ENCODE assay signal across 22 cellular contexts in genomic region chr9:33776578-33776977, GRCh38. TPM values are rescaled to one million over a fixed set of nuclear protein-coding genes. Genes with fewer than 3 reads are reported as not detected.
"Had no signal": no experiment of that assay in that cellular context is flagged by ENCODE, and none has a peak within 500 bp of the region (broad histone marks: within the 10 kb centered on the region; RNA-seq: fewer than 3 reads in every experiment).

No MANE protein-coding gene starts in this region.

- H3K4me1 ChIP-seq: adrenal gland had no signal

- DNase-seq: activated CD4-positive, alpha-beta memory T cell treated with anti-CD3 and anti-CD28 coated beads for 36 hours; activated CD4-positive, alpha-beta T cell treated with anti-CD3 and anti-CD28 coated beads, Interleukin-2, amount 10 ng/mL, durations not matched to agents 7 days and 5 days; activated CD4-positive, CD25-positive, alpha-beta regulatory T cell; activated naive CD4-positive, alpha-beta T cell treated with anti-CD3 and anti-CD28 coated beads, Interleukin-2, amount 50 U/mL, for 16 hours; activated naive CD8-positive, alpha-beta T cell treated with anti-CD3 and anti-CD28 coated beads, Interleukin-2, amount 10 ng/mL, durations not matched to agents 7 days and 5 days; activated T-cell treated with anti-CD3 and anti-CD28 coated beads for 4 hours; activated T-cell treated with anti-CD3 and anti-CD28 coated beads, Interleukin-2, amount 50 U/mL, for 48 hours; adrenal gland; anterior cingulate cortex; Karpas-422; NCI-H1105 treated with DMSO at 0.1 percent for 48 hours; NCI-H1436 treated with DMSO at 0.1 percent for 48 hours; NCI-H187; NCI-H2081; NCI-H524; PC-9; T-helper 1 cell had no signal

- H3K27me3 ChIP-seq: adrenal gland had no signal

- H3K9me3 Mint-ChIP-seq: activated CD4-positive, alpha-beta memory T cell treated with anti-CD3 and anti-CD28 coated beads for 36 hours; activated CD4-positive, alpha-beta T cell treated with anti-CD3 and anti-CD28 coated beads, Interleukin-2, amount 10 ng/mL, durations not matched to agents 7 days and 5 days; activated naive CD8-positive, alpha-beta T cell treated with anti-CD3 and anti-CD28 coated beads, Interleukin-2, amount 10 ng/mL, durations not matched to agents 7 days and 5 days; activated T-helper 17 cell treated with anti-CD3 and anti-CD28 coated beads, Interleukin-2, amount 50 U/mL, for 72 hours had no signal

- H2AFZ ChIP-seq: PC-9 had no signal

- H3K36me3 Mint-ChIP-seq: activated CD4-positive, alpha-beta memory T cell treated with anti-CD3 and anti-CD28 coated beads for 36 hours; activated naive CD8-positive, alpha-beta T cell treated with anti-CD3 and anti-CD28 coated beads, Interleukin-2, amount 10 ng/mL, durations not matched to agents 7 days and 5 days had no signal

- H3K4me3 ChIP-seq: adrenal gland, PC-9, SK-N-MC had no signal

- H3K36me3 ChIP-seq: adrenal gland had no signal

- H3K4me2 ChIP-seq: PC-9 had no signal

- H3K9me3 ChIP-seq: adrenal gland had no signal

- H3K27ac Mint-ChIP-seq: activated CD4-positive, alpha-beta memory T cell treated with anti-CD3 and anti-CD28 coated beads for 36 hours; activated CD4-positive, alpha-beta T cell treated with anti-CD3 and anti-CD28 coated beads, Interleukin-2, amount 10 ng/mL, durations not matched to agents 7 days and 5 days; activated naive CD8-positive, alpha-beta T cell treated with anti-CD3 and anti-CD28 coated beads, Interleukin-2, amount 10 ng/mL, durations not matched to agents 7 days and 5 days; activated T-helper 17 cell treated with anti-CD3 and anti-CD28 coated beads, Interleukin-2, amount 50 U/mL, for 72 hours had no signal

- H3K4me3 Mint-ChIP-seq: activated CD4-positive, alpha-beta memory T cell treated with anti-CD3 and anti-CD28 coated beads for 36 hours; activated T-helper 17 cell treated with anti-CD3 and anti-CD28 coated beads, Interleukin-2, amount 50 U/mL, for 72 hours had no signal

- ATAC-seq: activated T-helper 17 cell treated with anti-CD3 and anti-CD28 coated beads, Interleukin-2, amount 50 U/mL, for 72 hours; Right ventricle myocardium inferior had no signal

- H3K27ac ChIP-seq: adrenal gland, PC-9, SK-N-MC, VCaP had no signal

RNA-seq across cellular contexts. Expression of gene PRSS3, which starts 18.8 kb away (rescaled TPM):
- total RNA-seq: activated CD4-positive, alpha-beta memory T cell treated with anti-CD3 and anti-CD28 coated beads for 36 hours; activated CD4-positive, alpha-beta T cell treated with anti-CD3 and anti-CD28 coated beads, Interleukin-2, amount 10 ng/mL, durations not matched to agents 7 days and 5 days; activated naive CD8-positive, alpha-beta T cell treated with anti-CD3 and anti-CD28 coated beads, Interleukin-2, amount 10 ng/mL, durations not matched to agents 7 days and 5 days; activated T-helper 17 cell treated with anti-CD3 and anti-CD28 coated beads, Interleukin-2, amount 50 U/mL, for 72 hours; cardiac septum; Right ventricle myocardium inferior had no signal
